Comparison of ENCODE assay signal across 10 cellular contexts in genomic region chr7:74023037-74023436, GRCh38. TPM values are rescaled to one million over a fixed set of nuclear protein-coding genes. Genes with fewer than 3 reads are reported as not detected.
DNase-seq lines count a peak whose midpoint lies in the region; ATAC-seq and TF ChIP-seq lines count a peak whose summit lies in the region.
"Had no signal": no experiment of that assay in that cellular context is flagged by ENCODE, and none has a peak within 500 bp of the region (broad histone marks: within the 10 kb centered on the region; RNA-seq: fewer than 3 reads in every experiment).

No MANE protein-coding gene starts in this region.

- intact Hi-C loops in mammary epithelial cell (cut with micrococcal nuclease), result no loop called here
- intact Hi-C loops in left lung (cut with DNase I), result no loop called here
- intact Hi-C loops in OCI-LY7 (cut with micrococcal nuclease; ENCODE audit: unreplicated experiment), result no loop called here

- H3K36me3 ChIP-seq in mammary epithelial cell (ENCODE audit: insufficient read depth, low read length) (no peaks in the 10 kb centered on the region), left lung (no peaks in the 10 kb centered on the region), OCI-LY7 (ENCODE audit: insufficient read depth, low read length) (no peaks in the 10 kb centered on the region)

- in situ Hi-C loops in mammary epithelial cell (cut with MboI; ENCODE audit: low sequenced_read_pairs in 2 of 2), result loop anchor here (10.0 kb wide), 2 partner anchors 148 to 158 kb away; partner anchors contain the start of gene TMEM270 (in 1 of the 2)

- no TSS peak for BruUV-seq in mammary epithelial cell (replicated peaks; lab: Mats Ljungman, UMichigan)
- BruUV-seq in OCI-LY7 (replicated peaks; lab: Mats Ljungman, UMichigan), result no TSS peak

- no peak for TF ChIP-seq CTCF in mammary epithelial cell (conservative IDR thresholded peaks at IDR 0.05 in 1 of 2, IDR thresholded peaks at IDR 0.05 in 1 of 2; ENCODE audit: extremely low read depth in 1 of 2, insufficient read depth in 1 of 2, low read depth in 1 of 2, low read length in 2 of 2)
- TF ChIP-seq CTCF in left lung (IDR thresholded peaks at IDR 0.05), result no peak
- no peak for TF ChIP-seq CTCF in OCI-LY7 (conservative IDR thresholded peaks at IDR 0.05; ENCODE audit: low read length)

- H4K20me1 ChIP-seq in mammary epithelial cell (ENCODE audit: insufficient read depth, low read length) (no peaks in the 10 kb centered on the region), OCI-LY7 (ENCODE audit: insufficient read depth, low read length) (no peaks in the 10 kb centered on the region)

- ATAC-seq in left lung, result peak; percentile 14
- ATAC-seq in stimulated activated memory B cell treated with anti-CD40 and anti-IgM and Interleukin-4, amounts not matched to agents 10 μg/mL and 1 μg/mL and 100 μg/mL, for 72 hours, result no peak

- no peak overlapping the region for H3K4me3 Mint-ChIP-seq in stimulated activated memory B cell treated with anti-CD40 and anti-IgM and Interleukin-4, amounts not matched to agents 10 μg/mL and 1 μg/mL and 100 μg/mL, for 72 hours
- H3K4me3 Mint-ChIP-seq: CD4-positive, alpha-beta T cell had no signal

- H3K4me1 ChIP-seq in mammary epithelial cell (ENCODE audit: insufficient read depth, low read length) (peaks cover 5% of the 10 kb centered on the region), left lung (peaks cover 9 to 29% of the 10 kb centered on the region in 2 donors), OCI-LY7 (ENCODE audit: insufficient read depth, low read length, poor library complexity, severe bottlenecking) (no peaks in the 10 kb centered on the region)

- 26% methylated on average over 13 of the region's 13 CpGs for WGBS in mammary epithelial cell (ENCODE audit: low coverage, missing lambda C conversion rate)

- no peaks in the 10 kb centered on the region for H3K9me3 ChIP-seq in mammary epithelial cell (replicated peaks; ENCODE audit: insufficient read depth, low read length)
- no peaks in the 10 kb centered on the region for H3K9me3 ChIP-seq in left lung
- H3K9me3 ChIP-seq in OCI-LY7 (ENCODE audit: low read length), result no peaks in the 10 kb centered on the region

- H3K4me2 ChIP-seq in mammary epithelial cell (ENCODE audit: insufficient read depth, low read depth, low read length) (no peak overlapping the region), OCI-LY7 (ENCODE audit: low read length) (no peak overlapping the region)

- no peaks in the 10 kb centered on the region for H3K9me3 Mint-ChIP-seq in stimulated activated memory B cell treated with anti-CD40 and anti-IgM and Interleukin-4, amounts not matched to agents 10 μg/mL and 1 μg/mL and 100 μg/mL, for 72 hours
- H3K9me3 Mint-ChIP-seq: CD4-positive, alpha-beta T cell had no signal

- CTCF ChIA-PET in mammary epithelial cell (lab: Charles Lee; ENCODE audit: low non-redundant PET), result no interaction called here
- CTCF ChIA-PET in OCI-LY7 (lab: Charles Lee; ENCODE audit: unreplicated experiment), result no interaction called here

- no peaks in the 10 kb centered on the region for H3K9me2 ChIP-seq in OCI-LY7 (ENCODE audit: insufficient read depth, low read length)

- H3K27me3 ChIP-seq in mammary epithelial cell (ENCODE audit: insufficient read depth, low read length) (no peaks in the 10 kb centered on the region), left lung (peaks cover 0 to 67% of the 10 kb centered on the region in 2 donors)

- H3K36me3 Mint-ChIP-seq in stimulated activated memory B cell treated with anti-CD40 and anti-IgM and Interleukin-4, amounts not matched to agents 10 μg/mL and 1 μg/mL and 100 μg/mL, for 72 hours, result no peaks in the 10 kb centered on the region

- no peak overlapping the region for H3K4me3 ChIP-seq in mammary epithelial cell (replicated peaks in 1 of 3; ENCODE audit: insufficient read depth in 1 of 3, low read depth in 2 of 3, low read length in 3 of 3)
- H3K4me3 ChIP-seq in left lung, result no peak overlapping the region
- H3K4me3 ChIP-seq in OCI-LY7 (ENCODE audit: low read depth, low read length, poor library complexity, severe bottlenecking), result no peak overlapping the region

- no peak overlapping the region for H3K9ac ChIP-seq in mammary epithelial cell (ENCODE audit: insufficient read depth, low read length)

- H3K27me3 Mint-ChIP-seq in stimulated activated memory B cell treated with anti-CD40 and anti-IgM and Interleukin-4, amounts not matched to agents 10 μg/mL and 1 μg/mL and 100 μg/mL, for 72 hours, result peaks cover 52% of the 10 kb centered on the region

- H3K27ac ChIP-seq in mammary epithelial cell (ENCODE audit: insufficient read depth, low read depth, low read length) (no peak overlapping the region), left lung (no peak overlapping the region), OCI-LY7 (ENCODE audit: low read depth, low read length, poor library complexity, severe bottlenecking) (no peak overlapping the region)

- H3K4me1 Mint-ChIP-seq in stimulated activated memory B cell treated with anti-CD40 and anti-IgM and Interleukin-4, amounts not matched to agents 10 μg/mL and 1 μg/mL and 100 μg/mL, for 72 hours, result peaks cover 13% of the 10 kb centered on the region

- peak; percentile 73 for DNase-seq in 8988T
- DNase-seq in HT1080 (ENCODE audit: low read depth), result peak; percentile 72
- DNase-seq in mammary epithelial cell, result peak; percentile 40
- DNase-seq in left lung, result peak in 1 of 2 donors; percentile 36
- no peak for DNase-seq in OCI-LY7 (ENCODE audit: low spot score)
- DNase-seq in activated CD4-positive, alpha-beta T cell treated with anti-CD3 and anti-CD28 coated beads, Interleukin-2, amount 50 U/mL, for 4 hours, result no peak
- DNase-seq in stimulated activated CD4-positive, alpha-beta T cell treated with anti-CD3 and anti-CD28 coated beads, Interleukin-4, amount 100 ng/mL, for 4 hours, result no peak
- DNase-seq: activated CD4-positive, alpha-beta T cell treated with anti-CD3 and anti-CD28 coated beads, Interleukin-2, amount 50 U/mL, for 48 hours; CD4-positive, alpha-beta T cell had no signal

- H2AFZ ChIP-seq in mammary epithelial cell (ENCODE audit: low read depth, low read length) (no peak overlapping the region), OCI-LY7 (ENCODE audit: low read length) (no peak overlapping the region)

- H3K27ac Mint-ChIP-seq in stimulated activated memory B cell treated with anti-CD40 and anti-IgM and Interleukin-4, amounts not matched to agents 10 μg/mL and 1 μg/mL and 100 μg/mL, for 72 hours, result no peak overlapping the region
- H3K27ac Mint-ChIP-seq: CD4-positive, alpha-beta T cell had no signal

- dilution Hi-C loops in mammary epithelial cell (cut with HindIII; ENCODE audit: low sequenced_read_pairs), result no loop called here

- H3K79me2 ChIP-seq in mammary epithelial cell (ENCODE audit: insufficient read depth, low read length), result no peaks in the 10 kb centered on the region
- H3K79me2 ChIP-seq in OCI-LY7 (ENCODE audit: insufficient read depth, low read depth, low read length), result no peaks in the 10 kb centered on the region

- POLR2A ChIA-PET in OCI-LY7 (lab: Charles Lee), result interaction anchor here (0.6 kb wide), 1 partner anchor 40 kb away, joined by 3 read pairs; no protein-coding TSS in a partner anchor

RNA-seq across cellular contexts. Expression of gene ELN, which starts 4.9 kb away (rescaled TPM):
- total RNA-seq in HT1080 (2014; rRNA removed; shearing (Covaris generic)), result not detected in 2 replicates
- not detected in 2 replicates for polyA plus RNA-seq in HT1080 (2015; cell fraction: cytosol; rRNA removed)
- 0.05 TPM in 1 of 2 replicates, not detected in the other for polyA plus RNA-seq in HT1080 (2015; cell fraction: nucleus; rRNA removed)
- under 1 TPM in 1 of 2 donors, not detected in 1; 0.50 TPM for total RNA-seq in mammary epithelial cell
- not detected for polyA plus RNA-seq in mammary epithelial cell
- polyA minus RNA-seq in mammary epithelial cell, result not detected
- total RNA-seq in left lung, result 100 to 1,000 TPM; 202 to 673 TPM
- not detected in 2 replicates for total RNA-seq in OCI-LY7 (2014; rRNA removed; shearing (Covaris generic))
- total RNA-seq in OCI-LY7 (2022), result not detected in 2 replicates
- total RNA-seq: CD4-positive, alpha-beta T cell had no signal

Comparison
In these comparisons a context has a peak if more than half of its experiments do, and no peak if none do; other contexts are left out.
1. DNase-seq: peak in 8988T (single experiment), HT1080 (single experiment) and mammary epithelial cell (single experiment); none in OCI-LY7 (single experiment), activated CD4-positive, alpha-beta T cell treated with anti-CD3 and anti-CD28 coated beads, Interleukin-2, amount 50 U/mL, for 4 hours (0 of 2) and stimulated activated CD4-positive, alpha-beta T cell treated with anti-CD3 and anti-CD28 coated beads, Interleukin-4, amount 100 ng/mL, for 4 hours (0 of 2).
2. RNA of gene ELN, which starts 4.9 kb away (total RNA-seq): 202 to 673 TPM in left lung; 0.50 TPM in mammary epithelial cell, not detected in HT1080 and not detected in OCI-LY7; every median in the first group is over 100 times any median in the second.